In genomic region chr22:49178246-49179005, GRCh38 we compare ENCODE assay signal across 14 cellular contexts.
DNase-seq lines count a peak whose midpoint lies in the region; ATAC-seq and TF ChIP-seq lines count a peak whose summit lies in the region.
"Had no signal": no experiment of that assay in that cellular context is flagged by ENCODE, and none has a peak within 500 bp of the region (broad histone marks: within the 10 kb centered on the region; RNA-seq: fewer than 3 reads in every experiment).

No MANE protein-coding gene starts in this region.

- no peaks in the 10 kb centered on the region for H3K27me3 Mint-ChIP-seq in chondrocyte (ENCODE audit: low read depth)

- no peak overlapping the region for H3K4me3 Mint-ChIP-seq in chondrocyte (ENCODE audit: unreplicated experiment)
- H3K4me3 Mint-ChIP-seq: CD4-positive, alpha-beta memory T cell had no signal

- H3K9ac ChIP-seq in trophoblast cell (ENCODE audit: low read length): no peak overlapping the region
- H3K9ac ChIP-seq: GM23248 had no signal

- no peak overlapping the region for H2BK12ac ChIP-seq in trophoblast cell (ENCODE audit: low read length)

- H4K91ac ChIP-seq in trophoblast cell (ENCODE audit: low read depth, low read length): no peak overlapping the region

- no peak overlapping the region for H3K18ac ChIP-seq in trophoblast cell (ENCODE audit: low read length)

- H3K36me3 Mint-ChIP-seq in chondrocyte (ENCODE audit: low read depth): no peaks in the 10 kb centered on the region
- H3K36me3 Mint-ChIP-seq: CD4-positive, alpha-beta memory T cell had no signal

- no peak overlapping the region for H2AFZ ChIP-seq in trophoblast cell (ENCODE audit: insufficient read depth, low read length, poor library complexity)
- H2AFZ ChIP-seq: GM23248 had no signal

- no peak overlapping the region for H2BK5ac ChIP-seq in trophoblast cell (ENCODE audit: low read depth, low read length, poor library complexity)

- no peak overlapping the region for H3K23ac ChIP-seq in trophoblast cell (ENCODE audit: low read length)

- WGBS in trophoblast cell (ENCODE audit: extremely low coverage, insufficient coverage, insufficient read length): no CpG with 5 or more reads among the region's 26 CpGs

- H3K4me3 ChIP-seq in lower lobe of right lung (no peak overlapping the region), trophoblast cell (ENCODE audit: low read depth, low read length) (peak overlapping the region; percentile 51)
- H3K4me3 ChIP-seq: GM23248 had no signal

- no peak overlapping the region for H2BK120ac ChIP-seq in trophoblast cell (ENCODE audit: insufficient read depth, low read length, poor library complexity)

- H3K27me3 ChIP-seq in lower lobe of right lung (ENCODE audit: low read depth) (peaks cover 26% of the 10 kb centered on the region), trophoblast cell (ENCODE audit: insufficient read depth, low read length) (no peaks in the 10 kb centered on the region)

- intact Hi-C loops in lower lobe of right lung (cut with DNase I): no loop called here

- no peak overlapping the region for H4K8ac ChIP-seq in trophoblast cell (ENCODE audit: low read depth, low read length)

- H3K4me2 ChIP-seq in trophoblast cell (ENCODE audit: low read length): no peak overlapping the region

- H3K79me2 ChIP-seq in trophoblast cell (ENCODE audit: control insufficient read depth, insufficient read depth, low read length, poor library complexity): no peaks in the 10 kb centered on the region

- TF ChIP-seq CTCF in chondrocyte (IDR thresholded peaks at IDR 0.05) (no peak), lower lobe of right lung (IDR thresholded peaks at IDR 0.05) (no peak)

- no peak overlapping the region for H2AK5ac ChIP-seq in trophoblast cell (ENCODE audit: low read length)

- H3K4ac ChIP-seq in trophoblast cell (ENCODE audit: low read depth, low read length): no peak overlapping the region

- no peaks in the 10 kb centered on the region for H3K79me1 ChIP-seq in trophoblast cell (ENCODE audit: low read length)

- H4K12ac ChIP-seq in trophoblast cell (ENCODE audit: low read depth, low read length): no peak overlapping the region

- H3K27ac ChIP-seq in lower lobe of right lung (no peak overlapping the region), trophoblast cell (ENCODE audit: low read depth, low read length) (no peak overlapping the region)
- H3K27ac ChIP-seq: GM23248 had no signal

- H3K36me3 ChIP-seq in lower lobe of right lung: no peaks in the 10 kb centered on the region
- no peaks in the 10 kb centered on the region for H3K36me3 ChIP-seq in trophoblast cell (ENCODE audit: control insufficient read depth in 1 of 2, insufficient read depth in 2 of 2, low read length in 2 of 2)

- H3K4me1 ChIP-seq in lower lobe of right lung: no peaks in the 10 kb centered on the region
- no peaks in the 10 kb centered on the region for H3K4me1 ChIP-seq in trophoblast cell (ENCODE audit: control insufficient read depth in 1 of 2, insufficient read depth in 2 of 2, low read length in 2 of 2)

- H3K9me3 ChIP-seq in lower lobe of right lung (no peaks in the 10 kb centered on the region), trophoblast cell (ENCODE audit: insufficient read depth, low read depth, low read length) (peaks cover 7% of the 10 kb centered on the region)

- DNase-seq in chondrocyte (ENCODE audit: low spot score) (peak; percentile 75), lower lobe of right lung (peak; percentile 41), trophoblast cell (no peak), middle frontal gyrus (ENCODE audit: extremely low spot score, low spot score) (no peak), SW 1271 (lab: John Stamatoyannopoulos, UW) (no peak), dermis blood vessel endothelial cell (no peak)
- DNase-seq: C1 segment of cervical spinal cord; Calu3; CD4-positive, alpha-beta memory T cell; COR-L47; DND-41; GM23248; H7 had no signal

- peaks cover 8% of the 10 kb centered on the region for H3K9me3 Mint-ChIP-seq in chondrocyte (ENCODE audit: low read depth)
- H3K9me3 Mint-ChIP-seq: CD4-positive, alpha-beta memory T cell had no signal

- H3K14ac ChIP-seq in trophoblast cell (ENCODE audit: low read length): no peak overlapping the region

- no peaks in the 10 kb centered on the region for H3K4me1 Mint-ChIP-seq in chondrocyte (ENCODE audit: low read depth)
- H3K4me1 Mint-ChIP-seq: CD4-positive, alpha-beta memory T cell had no signal

- no peak overlapping the region for H3K27ac Mint-ChIP-seq in chondrocyte (ENCODE audit: unreplicated experiment)
- H3K27ac Mint-ChIP-seq: CD4-positive, alpha-beta memory T cell had no signal

- ATAC-seq in lower lobe of right lung: no peak
- ATAC-seq: HCT116 had no signal

Comparison
In these comparisons a context has a peak if more than half of its experiments do, and no peak if none do; other contexts are left out.
1. DNase-seq: peak in chondrocyte (single experiment) and lower lobe of right lung (single experiment); none in trophoblast cell (0 of 2), middle frontal gyrus (single experiment), SW 1271 (0 of 2) and dermis blood vessel endothelial cell (single experiment).